8 cellular contexts compared by ENCODE assay signal in genomic region chr6:108598316-108598863, GRCh38. TPM values are rescaled to one million over a fixed set of nuclear protein-coding genes. Genes with fewer than 3 reads are reported as not detected.
DNase-seq lines count a peak whose midpoint lies in the region; ATAC-seq and FAIRE-seq lines count a peak whose summit lies in the region.

No MANE protein-coding gene starts in this region.

- no peaks in the 10 kb centered on the region for H3K36me3 ChIP-seq in urinary bladder (ENCODE audit: insufficient read depth)

- H3K27ac ChIP-seq in urinary bladder (ENCODE audit: low read depth): peak overlapping the region; percentile 35

- H3K4me3 ChIP-seq in urinary bladder (ENCODE audit: low read depth, low read length): no peak overlapping the region

- 47% methylated on average over 2 of the region's 2 CpGs for WGBS in urinary bladder

- H3K4me1 ChIP-seq in urinary bladder (ENCODE audit: insufficient read depth): peaks cover 5% of the 10 kb centered on the region

- peak; percentile 77 for FAIRE-seq in RCC 7860 (lab: Jason Lieb, UNC)

- DNase-seq in RCC 7860 (ENCODE audit: low spot score): peak; percentile 67
- DNase-seq in left ventricle myocardium superior: no peak
- DNase-seq in foreskin melanocyte: no peak
- DNase-seq in SKM-1 treated with dmso at 0.1 percent for 144 hours (lab: John Stamatoyannopoulos, UW; ENCODE audit: unreplicated experiment): no peak
- DNase-seq in NCI-H748 treated with DMSO at 0.1 percent for 48 hours (lab: John Stamatoyannopoulos, UW): no peak

- intact Hi-C loops in left ventricle myocardium superior (cut with micrococcal nuclease): no loop called here

- ATAC-seq in GM18867 (IDR thresholded peaks at IDR 0.05; ENCODE audit: unreplicated experiment) (peak; percentile 79), HG02642 (IDR thresholded peaks at IDR 0.05; ENCODE audit: poor library complexity, unreplicated experiment) (peak; percentile 91), left ventricle myocardium superior (peak; percentile 34)

RNA-seq across cellular contexts. Expression of gene FOXO3, which starts 37.7 kb away (rescaled TPM):
- total RNA-seq in left ventricle myocardium superior: 29.5 TPM
- 43.7 TPM for total RNA-seq in urinary bladder
- polyA plus RNA-seq in urinary bladder: 48.2 TPM

Comparison
In these comparisons a context has a peak if more than half of its experiments do, and no peak if none do; other contexts are left out.
1. ATAC-seq: peak in every context shown above with its lines; median percentile 91 in HG02642; 79 in GM18867; 34 in left ventricle myocardium superior.